ENCODE assay signal across 1 cellular context in the genomic region with DNA sequence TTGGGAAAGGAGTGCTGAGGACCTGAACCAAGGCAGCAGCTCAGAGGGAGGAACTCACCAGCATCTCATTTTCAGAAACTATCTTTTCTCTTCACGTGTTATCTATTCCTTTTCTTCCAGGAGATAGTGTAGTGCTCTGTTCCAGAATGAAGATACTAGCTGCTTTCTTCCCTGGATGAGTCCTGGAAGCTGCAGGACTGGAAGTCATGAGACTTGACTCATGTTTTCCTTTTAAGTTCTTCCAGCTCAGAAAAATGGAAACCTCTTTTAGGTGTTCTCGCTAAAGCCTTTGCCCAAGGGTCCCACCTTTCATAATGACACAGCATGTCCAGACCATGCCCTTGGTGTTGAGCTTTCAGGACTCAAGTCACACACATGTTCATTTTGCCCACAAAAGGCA.
TF ChIP-seq lines count a peak whose summit lies in the region.

No MANE protein-coding gene starts in this region.

TF ChIP-seq in SK-N-SH, 30 proteins besides CTCF, POLR2A, EP300 and RAD21 (continued from another document):
- TF ChIP-seq USF1 (IDR thresholded peaks at IDR 0.05; ENCODE audit: borderline replicate concordance, low read depth) (no peak), CHD2 (IDR thresholded peaks at IDR 0.05; ENCODE audit: low read length, partially characterized antibody) (no peak), TAF1 (IDR thresholded peaks at IDR 0.05; ENCODE audit: borderline replicate concordance, low read depth, low read length) (no peak), NFIC (IDR thresholded peaks at IDR 0.05; ENCODE audit: borderline replicate concordance) (no peak), GABPA (IDR thresholded peaks at IDR 0.05; ENCODE audit: low read depth) (no peak), USF2 (IDR thresholded peaks at IDR 0.05; ENCODE audit: borderline replicate concordance, low read depth, low read length) (no peak), POLR2AphosphoS5 (IDR thresholded peaks at IDR 0.05; ENCODE audit: low read depth, low read length) (no peak), FOXM1 (IDR thresholded peaks at IDR 0.05; ENCODE audit: low read depth) (no peak), NRF1 (IDR thresholded peaks at IDR 0.05; ENCODE audit: low read depth, low read length) (no peak), GATA2 (CRISPR knock-in tag; IDR thresholded peaks at IDR 0.05) (no peak), RFX5 (IDR thresholded peaks at IDR 0.05; ENCODE audit: low read length) (no peak), JUND (IDR thresholded peaks at IDR 0.05) (no peak), MXI1 (IDR thresholded peaks at IDR 0.05; ENCODE audit: low read depth, low read length) (no peak), TEAD4 (IDR thresholded peaks at IDR 0.05; ENCODE audit: borderline replicate concordance, insufficient read depth) (no peak)
- TF ChIP-seq, protein P1, sequence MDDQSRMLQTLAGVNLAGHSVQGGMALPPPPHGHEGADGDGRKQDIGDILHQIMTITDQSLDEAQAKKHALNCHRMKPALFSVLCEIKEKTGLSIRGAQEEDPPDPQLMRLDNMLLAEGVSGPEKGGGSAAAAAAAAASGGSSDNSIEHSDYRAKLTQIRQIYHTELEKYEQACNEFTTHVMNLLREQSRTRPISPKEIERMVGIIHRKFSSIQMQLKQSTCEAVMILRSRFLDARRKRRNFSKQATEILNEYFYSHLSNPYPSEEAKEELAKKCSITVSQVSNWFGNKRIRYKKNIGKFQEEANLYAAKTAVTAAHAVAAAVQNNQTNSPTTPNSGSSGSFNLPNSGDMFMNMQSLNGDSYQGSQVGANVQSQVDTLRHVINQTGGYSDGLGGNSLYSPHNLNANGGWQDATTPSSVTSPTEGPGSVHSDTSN (IDR thresholded peaks at IDR 0.05), result no peak
- TF ChIP-seq, protein P2, sequence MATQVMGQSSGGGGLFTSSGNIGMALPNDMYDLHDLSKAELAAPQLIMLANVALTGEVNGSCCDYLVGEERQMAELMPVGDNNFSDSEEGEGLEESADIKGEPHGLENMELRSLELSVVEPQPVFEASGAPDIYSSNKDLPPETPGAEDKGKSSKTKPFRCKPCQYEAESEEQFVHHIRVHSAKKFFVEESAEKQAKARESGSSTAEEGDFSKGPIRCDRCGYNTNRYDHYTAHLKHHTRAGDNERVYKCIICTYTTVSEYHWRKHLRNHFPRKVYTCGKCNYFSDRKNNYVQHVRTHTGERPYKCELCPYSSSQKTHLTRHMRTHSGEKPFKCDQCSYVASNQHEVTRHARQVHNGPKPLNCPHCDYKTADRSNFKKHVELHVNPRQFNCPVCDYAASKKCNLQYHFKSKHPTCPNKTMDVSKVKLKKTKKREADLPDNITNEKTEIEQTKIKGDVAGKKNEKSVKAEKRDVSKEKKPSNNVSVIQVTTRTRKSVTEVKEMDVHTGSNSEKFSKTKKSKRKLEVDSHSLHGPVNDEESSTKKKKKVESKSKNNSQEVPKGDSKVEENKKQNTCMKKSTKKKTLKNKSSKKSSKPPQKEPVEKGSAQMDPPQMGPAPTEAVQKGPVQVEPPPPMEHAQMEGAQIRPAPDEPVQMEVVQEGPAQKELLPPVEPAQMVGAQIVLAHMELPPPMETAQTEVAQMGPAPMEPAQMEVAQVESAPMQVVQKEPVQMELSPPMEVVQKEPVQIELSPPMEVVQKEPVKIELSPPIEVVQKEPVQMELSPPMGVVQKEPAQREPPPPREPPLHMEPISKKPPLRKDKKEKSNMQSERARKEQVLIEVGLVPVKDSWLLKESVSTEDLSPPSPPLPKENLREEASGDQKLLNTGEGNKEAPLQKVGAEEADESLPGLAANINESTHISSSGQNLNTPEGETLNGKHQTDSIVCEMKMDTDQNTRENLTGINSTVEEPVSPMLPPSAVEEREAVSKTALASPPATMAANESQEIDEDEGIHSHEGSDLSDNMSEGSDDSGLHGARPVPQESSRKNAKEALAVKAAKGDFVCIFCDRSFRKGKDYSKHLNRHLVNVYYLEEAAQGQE (IDR thresholded peaks at IDR 0.05; ENCODE audit: low read depth, low read length), result no peak
